ENCODE assay signal across 8 cellular contexts in genomic region chr19:4636151-4636717, GRCh38. TPM values are rescaled to one million over a fixed set of nuclear protein-coding genes. Genes with fewer than 3 reads are reported as not detected.
DNase-seq lines count a peak whose midpoint lies in the region; ATAC-seq and TF ChIP-seq lines count a peak whose summit lies in the region.

No MANE protein-coding gene starts in this region.

- peaks cover 33% of the 10 kb centered on the region for H3K4me1 Mint-ChIP-seq in CD4-positive, alpha-beta T cell (ENCODE audit: low read depth)
- peaks cover 33% of the 10 kb centered on the region for H3K4me1 Mint-ChIP-seq in activated naive CD4-positive, alpha-beta T cell treated with anti-CD3 and anti-CD28 coated beads, Interleukin-2, amount 50 U/mL, for 24 hours

- H3K27me3 ChIP-seq in CD4-positive, alpha-beta T cell (ENCODE audit: control insufficient read depth, insufficient read depth, low read length): no peaks in the 10 kb centered on the region
- H3K27me3 ChIP-seq in HUES48 (ENCODE audit: control insufficient read depth, insufficient read depth, low read length) (peaks cover 13% of the 10 kb centered on the region), cardiac muscle cell (no peaks in the 10 kb centered on the region), upper lobe of left lung (no peaks in the 10 kb centered on the region)

- peaks cover 3% of the 10 kb centered on the region for H3K36me3 Mint-ChIP-seq in CD4-positive, alpha-beta T cell (ENCODE audit: low read depth)
- no peaks in the 10 kb centered on the region for H3K36me3 Mint-ChIP-seq in activated naive CD4-positive, alpha-beta T cell treated with anti-CD3 and anti-CD28 coated beads, Interleukin-2, amount 50 U/mL, for 24 hours

- no peak overlapping the region for H3K27ac Mint-ChIP-seq in CD4-positive, alpha-beta T cell
- no peak overlapping the region for H3K27ac Mint-ChIP-seq in activated naive CD4-positive, alpha-beta T cell treated with anti-CD3 and anti-CD28 coated beads, Interleukin-2, amount 50 U/mL, for 24 hours

- peak; percentile 12 for ATAC-seq in CD4-positive, alpha-beta T cell (ENCODE audit: poor library complexity)
- ATAC-seq in upper lobe of left lung (ENCODE audit: low FRiP score in 2 of 2) (peak in 1 of 2 donors; percentile 60), HG03520 (IDR thresholded peaks at IDR 0.05; ENCODE audit: unreplicated experiment) (no peak)

- DNase-seq in CD4-positive, alpha-beta T cell: peak; percentile 56 to 82 (median 70)
- DNase-seq in SK-N-MC (ENCODE audit: low read depth, low spot score): no peak
- DNase-seq in cardiac muscle cell (ENCODE audit: low read depth in 1 of 2, low spot score in 1 of 2): peak; percentile 71 to 83
- DNase-seq in posterior cingulate gyrus: peak in 9 of 10 donors; percentile 32 to 95 (median 62)
- peak; percentile 69 to 96 for DNase-seq in upper lobe of left lung

- intact Hi-C loops in CD4-positive, alpha-beta T cell (cut with DNase I, micrococcal nuclease): loop anchor here (1.0 to 10.0 kb wide), 8 partner anchors 60 to 391 kb away; partner anchors contain the start of genes HDGFL2 (in 1 of the 2), MPND (in 1 of the 2), SEMA6B (in 1 of the 2) and UBXN6 (in 1 of the 2)
- intact Hi-C loops in posterior cingulate gyrus (cut with DNase I): loop anchor here (2.0 to 5.0 kb wide), 2 partner anchors 59 to 79 kb away; partner anchors contain the start of gene SEMA6B

- H3K4me3 Mint-ChIP-seq in CD4-positive, alpha-beta T cell: peak overlapping the region; percentile 56
- peak overlapping the region; percentile 54 for H3K4me3 Mint-ChIP-seq in activated naive CD4-positive, alpha-beta T cell treated with anti-CD3 and anti-CD28 coated beads, Interleukin-2, amount 50 U/mL, for 24 hours

- H3K36me3 ChIP-seq in HUES48 (ENCODE audit: control insufficient read depth, insufficient read depth, low read length): no peaks in the 10 kb centered on the region
- no peaks in the 10 kb centered on the region for H3K36me3 ChIP-seq in SK-N-MC (ENCODE audit: insufficient read depth, low read length)
- H3K36me3 ChIP-seq in cardiac muscle cell: no peaks in the 10 kb centered on the region
- H3K36me3 ChIP-seq in upper lobe of left lung: no peaks in the 10 kb centered on the region

- peaks cover 5% of the 10 kb centered on the region for H3K27me3 Mint-ChIP-seq in CD4-positive, alpha-beta T cell
- H3K27me3 Mint-ChIP-seq in activated naive CD4-positive, alpha-beta T cell treated with anti-CD3 and anti-CD28 coated beads, Interleukin-2, amount 50 U/mL, for 24 hours: no peaks in the 10 kb centered on the region

- H3K27ac ChIP-seq in CD4-positive, alpha-beta T cell (ENCODE audit: low read depth, low read length): peak overlapping the region; percentile 4
- H3K27ac ChIP-seq in HUES48 (ENCODE audit: low read depth, low read length) (no peak overlapping the region), SK-N-MC (no peak overlapping the region), cardiac muscle cell (no peak overlapping the region), upper lobe of left lung (peak overlapping the region in 3 of 4 donors; percentile 17 to 68 (median 48))

- H3K9me3 ChIP-seq in CD4-positive, alpha-beta T cell (ENCODE audit: control insufficient read depth, low read length): no peaks in the 10 kb centered on the region
- H3K9me3 ChIP-seq in HUES48 (ENCODE audit: control insufficient read depth, insufficient read depth, low read length) (no peaks in the 10 kb centered on the region), SK-N-MC (ENCODE audit: low read depth, low read length) (no peaks in the 10 kb centered on the region), cardiac muscle cell (ENCODE audit: low read depth) (no peaks in the 10 kb centered on the region), upper lobe of left lung (no peaks in the 10 kb centered on the region)

- no peak for TF ChIP-seq EP300 in upper lobe of left lung (IDR thresholded peaks at IDR 0.05)

- CTCF ChIA-PET in CD4-positive, alpha-beta T cell (lab: Charles Lee): interaction anchor here (0.7 to 2.0 kb wide), 7 partner anchors 8 to 165 kb away, joined by 3 to 14 read pairs (median 4); no protein-coding TSS in a partner anchor

- no peak for TF ChIP-seq POLR2A in upper lobe of left lung (IDR thresholded peaks at IDR 0.05)

- peak; percentile 88 for TF ChIP-seq CTCF in CD4-positive, alpha-beta T cell (IDR thresholded peaks at IDR 0.05)
- TF ChIP-seq CTCF in cardiac muscle cell (IDR thresholded peaks at IDR 0.05; ENCODE audit: low read depth, low read length) (peak; percentile 85), upper lobe of left lung (IDR thresholded peaks at IDR 0.05) (peak; percentile 90 to 97 (median 92))

- 0 to 3% methylated on average over 9 to 21 of the region's 43 CpGs for WGBS in upper lobe of left lung, 2 donors

- H3K9ac ChIP-seq in HUES48 (ENCODE audit: low read depth, low read length): no peak overlapping the region
- peak overlapping the region; percentile 67 for H3K9ac ChIP-seq in SK-N-MC (ENCODE audit: insufficient read length)

- H3K4me1 ChIP-seq in HUES48 (ENCODE audit: control insufficient read depth, insufficient read depth, low read length): 0 out of 2 replicates have a peak, but pooled peaks cover 2% of the 10 kb centered on the region
- H3K4me1 ChIP-seq in cardiac muscle cell (ENCODE audit: low read depth): peaks cover 6% of the 10 kb centered on the region
- peaks cover 30 to 59% (median 39%) of the 10 kb centered on the region in 4 donors for H3K4me1 ChIP-seq in upper lobe of left lung

- H3K9me3 Mint-ChIP-seq in CD4-positive, alpha-beta T cell: no peaks in the 10 kb centered on the region
- H3K9me3 Mint-ChIP-seq in activated naive CD4-positive, alpha-beta T cell treated with anti-CD3 and anti-CD28 coated beads, Interleukin-2, amount 50 U/mL, for 24 hours: no peaks in the 10 kb centered on the region

- POLR2A ChIA-PET in CD4-positive, alpha-beta T cell (lab: Charles Lee): interaction anchor here (0.6 to 1.7 kb wide), 4 partner anchors 40 to 165 kb away, joined by 3 to 4 read pairs (median 4); no protein-coding TSS in a partner anchor

- H3K4me3 ChIP-seq in HUES48 (ENCODE audit: low read depth, low read length): peak overlapping the region; percentile 75
- peak overlapping the region; percentile 74 for H3K4me3 ChIP-seq in SK-N-MC
- peak overlapping the region; percentile 25 for H3K4me3 ChIP-seq in cardiac muscle cell
- peak overlapping the region in 3 of 4 donors; percentile 42 to 58 (median 48) for H3K4me3 ChIP-seq in upper lobe of left lung

RNA-seq across cellular contexts. Expression of gene TNFAIP8L1, which starts 3.1 kb away (rescaled TPM):
- total RNA-seq in CD4-positive, alpha-beta T cell: 1 to 10 TPM; 4.4 to 5.1 TPM
- total RNA-seq in cardiac muscle cell (2.2 and 18.1 TPM in 2 replicates), upper lobe of left lung (10 to 100 TPM in 3 of 6 donors, 1 to 10 TPM in 3; 4.4 to 17.5 (median 11.4) TPM)
- polyA plus RNA-seq in cardiac muscle cell: 5.1 and 18.7 TPM in 2 replicates

RNA-seq across cellular contexts. Expression of gene MYDGF, which starts 33.9 kb away (rescaled TPM):
- 10 to 100 TPM; 22.0 to 23.0 TPM for total RNA-seq in CD4-positive, alpha-beta T cell
- 47.9 and 107 TPM in 2 replicates for total RNA-seq in cardiac muscle cell
- polyA plus RNA-seq in cardiac muscle cell: 122 and 206 TPM in 2 replicates
- 100 to 1,000 TPM in 1 of 6 donors, 10 to 100 TPM in 4, 1 to 10 TPM in 1; 6.3 to 121 (median 67.1) TPM for total RNA-seq in upper lobe of left lung

Comparison
In these comparisons a context has a peak if more than half of its experiments do, and no peak if none do; other contexts are left out.
1. H3K27ac ChIP-seq: peak in CD4-positive, alpha-beta T cell (single experiment) and upper lobe of left lung (3 of 4); none in HUES48 (single experiment), SK-N-MC (single experiment) and cardiac muscle cell (single experiment).
2. H3K4me3 ChIP-seq: peak in every context shown above with its lines; median percentile 75 in HUES48; 74 in SK-N-MC; 48 in upper lobe of left lung; 25 in cardiac muscle cell.
3. Peak in every context shown above with its lines, with median percentiles within 50 percentile points of each other: CTCF ChIP-seq.